10 cellular contexts compared by ENCODE assay signal in the genomic region with DNA sequence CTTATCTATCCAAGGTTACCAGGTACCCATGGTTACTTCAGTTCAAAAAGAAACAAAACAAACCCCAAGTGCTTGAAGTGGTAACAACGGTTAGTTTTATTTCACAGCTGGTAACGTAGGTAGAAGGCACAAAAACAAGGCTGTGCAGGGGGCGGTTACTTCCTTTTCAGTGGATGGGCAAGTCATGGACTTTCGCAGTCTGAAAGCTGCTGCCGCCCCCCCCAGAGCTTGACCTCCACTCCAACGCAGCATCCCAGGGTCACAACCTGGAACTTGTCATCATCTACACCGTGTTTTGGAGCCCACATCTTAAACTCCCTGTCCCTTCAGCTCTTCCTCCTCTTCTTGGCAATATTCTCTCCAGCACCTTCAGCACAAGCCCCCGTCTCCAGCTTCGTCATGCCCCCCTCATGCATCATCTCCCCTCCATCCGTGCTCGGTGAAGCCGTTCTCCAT.
DNase-seq lines count a peak whose midpoint lies in the region; ATAC-seq and TF ChIP-seq lines count a peak whose summit lies in the region.
"Had no signal": no experiment of that assay in that cellular context is flagged by ENCODE, and none has a peak within 500 bp of the region (broad histone marks: within the 10 kb centered on the region; RNA-seq: fewer than 3 reads in every experiment).

No MANE protein-coding gene starts in this region.

- no peaks in the 10 kb centered on the region for H3K9me3 ChIP-seq in Loucy (ENCODE audit: insufficient read depth, low read depth, low read length)
- H3K9me3 ChIP-seq: SJSA1 had no signal

- no peaks in the 10 kb centered on the region for H3K27me3 ChIP-seq in Loucy (ENCODE audit: insufficient read depth, low read length, poor library complexity, severe bottlenecking)
- H3K27me3 ChIP-seq: SJSA1 had no signal

- H3K4me2 ChIP-seq in Loucy (ENCODE audit: low read depth, low read length, poor library complexity, severe bottlenecking) = peak overlapping the region; percentile 44

- peaks cover 97% of the 10 kb centered on the region for H3K4me1 Mint-ChIP-seq in activated naive CD8-positive, alpha-beta T cell treated with anti-CD3 and anti-CD28 coated beads, Interleukin-2, amount 50 U/mL, for 24 hours

- peak overlapping the region; percentile 55 for H3K27ac Mint-ChIP-seq in activated naive CD8-positive, alpha-beta T cell treated with anti-CD3 and anti-CD28 coated beads, Interleukin-2, amount 50 U/mL, for 24 hours

- peak; percentile 54 to 63 for DNase-seq in activated CD4-positive, alpha-beta T cell treated with anti-CD3 and anti-CD28 coated beads, Interleukin-2, amount 50 U/mL, for 48 hours
- peak; percentile 65 for DNase-seq in activated naive CD8-positive, alpha-beta T cell treated with anti-CD3 and anti-CD28 coated beads, Interleukin-2, amount 50 U/mL, for 24 hours
- DNase-seq in stimulated activated CD8-positive, alpha-beta memory T cell treated with anti-CD3 and anti-CD28 coated beads, Interleukin-12 subunit alpha, Interleukin-12 subunit beta, amount 100 ng/mL, for 4 hours (ENCODE audit: low read depth) = peak; percentile 25
- DNase-seq in GM03348 (ENCODE audit: low spot score) = no peak
- DNase-seq in foreskin melanocyte = no peak
- no peak for DNase-seq in middle frontal gyrus (ENCODE audit: extremely low spot score, low spot score)
- no peak for DNase-seq in NCI-H2081 (lab: John Stamatoyannopoulos, UW)
- DNase-seq: NCI-H1092 had no signal

- peaks cover 54% of the 10 kb centered on the region for H3K4me1 ChIP-seq in Loucy (ENCODE audit: insufficient read depth, low read length, poor library complexity, severe bottlenecking)

- no peaks in the 10 kb centered on the region for H3K36me3 ChIP-seq in Loucy (ENCODE audit: insufficient read depth, low read length)
- H3K36me3 ChIP-seq: SJSA1 had no signal

- peak overlapping the region; percentile 13 for H3K4me3 ChIP-seq in Loucy (ENCODE audit: low read length, poor library complexity, severe bottlenecking)
- H3K4me3 ChIP-seq: SJSA1 had no signal

- no peaks in the 10 kb centered on the region for H3K9me2 ChIP-seq in Loucy (replicated peaks; ENCODE audit: low read depth, low read length)

- H3K9me3 Mint-ChIP-seq in activated naive CD8-positive, alpha-beta T cell treated with anti-CD3 and anti-CD28 coated beads, Interleukin-2, amount 50 U/mL, for 24 hours = no peaks in the 10 kb centered on the region

- H3K9ac ChIP-seq in Loucy (ENCODE audit: low read depth, low read length, poor library complexity, severe bottlenecking) = peak overlapping the region; percentile 39

- TF ChIP-seq CTCF in Loucy (conservative IDR thresholded peaks at IDR 0.05; ENCODE audit: low read length) = no peak

- peak overlapping the region; percentile 53 for H2AFZ ChIP-seq in Loucy (ENCODE audit: low read length)

- no peaks in the 10 kb centered on the region for H3K36me3 Mint-ChIP-seq in activated naive CD8-positive, alpha-beta T cell treated with anti-CD3 and anti-CD28 coated beads, Interleukin-2, amount 50 U/mL, for 24 hours (ENCODE audit: low read depth)

- ATAC-seq in activated naive CD8-positive, alpha-beta T cell treated with anti-CD3 and anti-CD28 coated beads, Interleukin-2, amount 50 U/mL, for 24 hours = peak; percentile 29

- no peaks in the 10 kb centered on the region for H3K79me2 ChIP-seq in Loucy (ENCODE audit: insufficient read depth, low read length)

- H3F3A ChIP-seq in Loucy (ENCODE audit: low read depth) = no peaks in the 10 kb centered on the region

- peak overlapping the region; percentile 61 for H3K4me3 Mint-ChIP-seq in activated naive CD8-positive, alpha-beta T cell treated with anti-CD3 and anti-CD28 coated beads, Interleukin-2, amount 50 U/mL, for 24 hours

- no peaks in the 10 kb centered on the region for H3K27me3 Mint-ChIP-seq in activated naive CD8-positive, alpha-beta T cell treated with anti-CD3 and anti-CD28 coated beads, Interleukin-2, amount 50 U/mL, for 24 hours

- H4K20me1 ChIP-seq in Loucy (ENCODE audit: insufficient read depth, low read length, poor library complexity, severe bottlenecking) = no peaks in the 10 kb centered on the region

Comparison
In these comparisons a context has a peak if more than half of its experiments do, and no peak if none do; other contexts are left out.
1. DNase-seq: peak in activated CD4-positive, alpha-beta T cell treated with anti-CD3 and anti-CD28 coated beads, Interleukin-2, amount 50 U/mL, for 48 hours (2 of 2), activated naive CD8-positive, alpha-beta T cell treated with anti-CD3 and anti-CD28 coated beads, Interleukin-2, amount 50 U/mL, for 24 hours (single experiment) and stimulated activated CD8-positive, alpha-beta memory T cell treated with anti-CD3 and anti-CD28 coated beads, Interleukin-12 subunit alpha, Interleukin-12 subunit beta, amount 100 ng/mL, for 4 hours (single experiment); none in GM03348 (single experiment), foreskin melanocyte (single experiment), middle frontal gyrus (single experiment) and NCI-H2081 (0 of 2).